ENCODE assay signal across 7 cellular contexts in the genomic region with DNA sequence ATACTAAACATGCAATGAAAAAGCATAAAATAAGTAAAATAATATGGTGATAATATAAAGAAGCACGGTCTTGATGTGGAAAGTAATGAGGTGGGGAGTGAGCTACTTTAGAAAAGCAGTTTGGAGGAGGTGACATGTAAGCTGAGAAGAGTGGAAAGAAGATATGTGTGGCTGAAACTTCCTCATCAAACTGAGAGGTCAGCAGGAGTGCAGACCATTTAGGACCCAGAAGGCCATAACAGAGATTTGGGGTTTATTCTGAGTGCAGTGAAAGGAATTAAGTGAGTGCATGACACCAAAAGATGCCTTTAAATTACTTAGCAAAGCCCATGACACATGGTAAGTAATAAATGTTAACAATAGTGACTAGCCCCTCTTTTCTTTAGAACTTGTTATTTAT. TPM values are rescaled to one million over a fixed set of nuclear protein-coding genes. Genes with fewer than 3 reads are reported as not detected.
DNase-seq lines count a peak whose midpoint lies in the region; ATAC-seq and TF ChIP-seq lines count a peak whose summit lies in the region.

No MANE protein-coding gene starts in this region.

- H3K4me1 ChIP-seq in mesenchymal stem cell (ENCODE audit: control insufficient read depth, insufficient read depth, low read depth, low read length) = peaks cover 7% of the 10 kb centered on the region
- H3K4me1 ChIP-seq in gastroesophageal sphincter = peaks cover 0 to 22% (median 7%) of the 10 kb centered on the region in 3 donors

- peak overlapping the region; percentile 89 for H3K9ac ChIP-seq in mesenchymal stem cell (ENCODE audit: low read length)

- H3K27ac ChIP-seq in VCaP (peak overlapping the region; percentile 79; the same call in 1 of the 2 replicates), mesenchymal stem cell (ENCODE audit: low read length, poor library complexity, severe bottlenecking) (no peak overlapping the region), gastroesophageal sphincter (no peak overlapping the region)

- TF ChIP-seq CTCF in VCaP (conservative IDR thresholded peaks at IDR 0.05) = no peak
- TF ChIP-seq CTCF in gastroesophageal sphincter (IDR thresholded peaks at IDR 0.05) = no peak

- H3K23ac ChIP-seq in mesenchymal stem cell (ENCODE audit: low read length in 2 of 2) = no peak overlapping the region

- no peak for TF ChIP-seq EP300 in gastroesophageal sphincter (IDR thresholded peaks at IDR 0.05)

- peaks cover 19% of the 10 kb centered on the region for H3K79me1 ChIP-seq in mesenchymal stem cell (replicated peaks; ENCODE audit: low read length, poor library complexity, severe bottlenecking)

- H3K36me3 ChIP-seq in mesenchymal stem cell (ENCODE audit: control insufficient read depth in 1 of 2, insufficient read depth in 2 of 2, low read depth in 1 of 2, low read length in 2 of 2) (no peaks in the 10 kb centered on the region), gastroesophageal sphincter (no peaks in the 10 kb centered on the region)

- H3K4me2 ChIP-seq in mesenchymal stem cell (ENCODE audit: low read length, poor library complexity, severe bottlenecking) = no peak overlapping the region

- no peak overlapping the region for H4K8ac ChIP-seq in mesenchymal stem cell (ENCODE audit: low read length)

- H2AK5ac ChIP-seq in mesenchymal stem cell (ENCODE audit: low read length, severe bottlenecking) = no peak overlapping the region

- no peak overlapping the region for H3K4ac ChIP-seq in mesenchymal stem cell (ENCODE audit: low read depth in 1 of 2, low read length in 2 of 2)

- WGBS in mesenchymal stem cell = 93% methylated on average over 1 of the region's 1 CpG
- 73% methylated on average over 1 of the region's 1 CpG; no CpG with 5 or more reads in 1 of the 2 donors for WGBS in gastroesophageal sphincter (ENCODE audit: low coverage in 1 of 2), 2 donors

- H2BK15ac ChIP-seq in mesenchymal stem cell (ENCODE audit: low read depth, poor library complexity, severe bottlenecking) = no peak overlapping the region

- H2BK12ac ChIP-seq in mesenchymal stem cell (ENCODE audit: low read length in 2 of 2) = no peak overlapping the region

- H4K91ac ChIP-seq in mesenchymal stem cell (ENCODE audit: low read length) = no peak overlapping the region

- no peak overlapping the region for H3K18ac ChIP-seq in mesenchymal stem cell (ENCODE audit: low read depth in 1 of 2, low read length in 2 of 2)

- TF ChIP-seq POLR2A in gastroesophageal sphincter (IDR thresholded peaks at IDR 0.05) = no peak

- H3K4me3 ChIP-seq in mesenchymal stem cell (ENCODE audit: insufficient read depth in 1 of 2, low read depth in 1 of 2, low read length in 2 of 2) = peak overlapping the region in 1 of 2 experiments; percentile 96
- H3K4me3 ChIP-seq in gastroesophageal sphincter = peak overlapping the region in 1 of 2 donors; percentile 85

- DNase-seq in mesenchymal stem cell (no peak), mesenteric fat pad (ENCODE audit: low spot score) (no peak), kidney tubule cell (ENCODE audit: low spot score) (no peak)

- no peak overlapping the region for H3K14ac ChIP-seq in mesenchymal stem cell (ENCODE audit: low read length in 2 of 2)

- H2BK5ac ChIP-seq in mesenchymal stem cell (ENCODE audit: low read depth, low read length, poor library complexity, severe bottlenecking) = no peak overlapping the region

- H3K9me3 ChIP-seq in mesenchymal stem cell (ENCODE audit: control insufficient read depth, low read length) (no peaks in the 10 kb centered on the region), gastroesophageal sphincter (no peaks in the 10 kb centered on the region)

- no peak overlapping the region for H2AFZ ChIP-seq in mesenchymal stem cell (ENCODE audit: low read depth, low read length)

- H3K27me3 ChIP-seq in mesenchymal stem cell (ENCODE audit: control insufficient read depth in 1 of 2, insufficient read depth in 1 of 2, low read length in 2 of 2) (no peaks in the 10 kb centered on the region), gastroesophageal sphincter (no peaks in the 10 kb centered on the region)

- ATAC-seq in GM18873 (IDR thresholded peaks at IDR 0.05; ENCODE audit: low FRiP score, unreplicated experiment) (peak; percentile 48), HG02852 (IDR thresholded peaks at IDR 0.05; ENCODE audit: unreplicated experiment) (peak; percentile 47), gastroesophageal sphincter (no peak)

- H2BK120ac ChIP-seq in mesenchymal stem cell (ENCODE audit: low read depth, low read length) = no peak overlapping the region

RNA-seq across cellular contexts. Expression of gene TMEM182, which starts 24.4 kb away (rescaled TPM):
- 3.2 TPM for polyA plus RNA-seq in mesenchymal stem cell (2013, experiment 1 of 2)
- polyA plus RNA-seq in mesenchymal stem cell (2013, experiment 2 of 2) = 3.1 TPM
- total RNA-seq in mesenteric fat pad = 1.6 TPM
- 1 to 10 TPM in 1 of 4 donors, under 1 TPM in 3; 0.66 to 1.2 (median 0.80) TPM for total RNA-seq in gastroesophageal sphincter
